16 cellular contexts compared by ENCODE assay signal in the genomic region with DNA sequence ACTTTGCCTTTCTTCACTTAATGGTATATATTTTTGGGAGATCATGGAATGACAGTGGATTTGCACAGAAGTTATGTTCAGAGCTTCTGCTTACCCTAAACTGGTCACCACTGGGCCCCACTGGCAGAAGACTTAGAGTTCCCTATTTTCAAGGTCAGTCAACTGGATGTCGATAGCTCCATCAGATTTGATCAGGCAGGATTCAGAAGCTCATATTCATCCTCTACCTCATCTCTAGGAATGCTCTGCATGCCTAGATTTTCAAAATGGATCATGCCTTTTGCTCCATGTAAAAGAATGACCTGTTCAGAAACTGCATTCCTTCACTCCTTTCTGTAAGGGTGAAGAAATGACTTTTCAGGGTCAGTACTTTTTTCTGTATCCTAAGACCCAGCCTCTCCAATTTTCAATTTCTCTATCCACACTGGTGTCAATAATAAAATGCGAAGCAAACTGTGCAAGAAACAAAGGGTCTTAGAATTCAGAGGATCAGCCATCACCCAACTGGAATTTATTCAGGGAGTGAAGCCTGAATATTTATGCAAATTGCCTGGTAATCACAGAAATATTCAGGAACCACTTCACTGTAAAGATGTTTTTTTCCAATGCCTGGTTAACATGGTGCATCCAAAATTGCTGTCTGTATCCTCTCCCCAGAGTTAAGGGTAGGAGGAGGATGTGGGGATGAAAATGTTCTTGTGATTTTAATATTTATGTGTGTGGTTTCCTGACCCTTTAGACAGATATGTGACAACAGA.
DNase-seq lines count a peak whose midpoint lies in the region; TF ChIP-seq lines count a peak whose summit lies in the region.
"Had no signal": no experiment of that assay in that cellular context is flagged by ENCODE, and none has a peak within 500 bp of the region (broad histone marks: within the 10 kb centered on the region; RNA-seq: fewer than 3 reads in every experiment).

No MANE protein-coding gene starts in this region.

- peak overlapping the region; percentile 55 for H3K4me2 ChIP-seq in Karpas-422 (ENCODE audit: low read depth, low read length, poor library complexity, severe bottlenecking)
- no peak overlapping the region for H3K4me2 ChIP-seq in mesendoderm (ENCODE audit: low read length)

- H3K4me1 Mint-ChIP-seq in endodermal cell, result peaks cover 4% of the 10 kb centered on the region
- H3K4me1 Mint-ChIP-seq: CD14-positive monocyte had no signal

- peak overlapping the region; percentile 44; the same call in 1 of the 2 replicates for H3K9ac ChIP-seq in Karpas-422 (ENCODE audit: low read length)
- H3K9ac ChIP-seq in endodermal cell (ENCODE audit: extremely low read depth, low read length, poor library complexity, severe bottlenecking), result no peak overlapping the region
- no peak overlapping the region for H3K9ac ChIP-seq in mesendoderm (ENCODE audit: low read length)

- in situ Hi-C loops in Caki2 (cut with HindIII; ENCODE audit: low pct_unique_long_range_greater_than_20kb, low sequenced_read_pairs), result no loop called here

- H2AK5ac ChIP-seq in mesendoderm (ENCODE audit: low read length), result no peak overlapping the region

- no peak overlapping the region for H3K4ac ChIP-seq in mesendoderm (ENCODE audit: low read depth, low read length)

- no peak for TF ChIP-seq CTCF in endodermal cell (conservative IDR thresholded peaks at IDR 0.05)

- H3K36me3 Mint-ChIP-seq in endodermal cell (ENCODE audit: low read depth), result no peaks in the 10 kb centered on the region

- H3K36me3 ChIP-seq in Karpas-422 (ENCODE audit: insufficient read depth, low read length) (peaks cover 40% of the 10 kb centered on the region), endodermal cell (ENCODE audit: control insufficient read depth, insufficient read depth, low read length) (no peaks in the 10 kb centered on the region), mesendoderm (ENCODE audit: control insufficient read depth, insufficient read depth, low read length) (no peaks in the 10 kb centered on the region)
- H3K36me3 ChIP-seq: WERI-Rb-1 had no signal

- H3K56ac ChIP-seq in mesendoderm (ENCODE audit: low read length), result no peak overlapping the region

- H3K18ac ChIP-seq in mesendoderm (ENCODE audit: low read length), result no peak overlapping the region

- no peaks in the 10 kb centered on the region for H3K9me3 Mint-ChIP-seq in endodermal cell
- H3K9me3 Mint-ChIP-seq: CD14-positive monocyte had no signal

- H4K8ac ChIP-seq in mesendoderm (ENCODE audit: low read depth, low read length), result no peak overlapping the region

- no peaks in the 10 kb centered on the region for H4K20me1 ChIP-seq in Karpas-422 (ENCODE audit: insufficient read depth, low read depth, low read length)

- H2BK120ac ChIP-seq in mesendoderm (ENCODE audit: low read depth, low read length), result no peak overlapping the region

- no peaks in the 10 kb centered on the region for H3K27me3 ChIP-seq in Karpas-422 (ENCODE audit: low read length)
- no peaks in the 10 kb centered on the region for H3K27me3 ChIP-seq in endodermal cell (ENCODE audit: control insufficient read depth, insufficient read depth, low read length, poor library complexity, severe bottlenecking)
- H3K27me3 ChIP-seq in mesendoderm (ENCODE audit: insufficient read depth, low read length, poor library complexity), result no peaks in the 10 kb centered on the region
- H3K27me3 ChIP-seq: testis had no signal

- H3K9me3 ChIP-seq in Karpas-422 (ENCODE audit: low read length) (no peaks in the 10 kb centered on the region), endodermal cell (ENCODE audit: control insufficient read depth, low read length) (no peaks in the 10 kb centered on the region)
- H3K9me3 ChIP-seq: testis had no signal

- H3K27ac Mint-ChIP-seq in endodermal cell, result no peak overlapping the region
- H3K27ac Mint-ChIP-seq: activated naive CD8-positive, alpha-beta T cell had no signal

- no peak overlapping the region for H3K4me3 Mint-ChIP-seq in endodermal cell
- H3K4me3 Mint-ChIP-seq: activated naive CD8-positive, alpha-beta T cell; CD14-positive monocyte; naive thymus-derived CD4-positive, alpha-beta T cell had no signal

- H3K9me2 ChIP-seq in Karpas-422 (replicated peaks; ENCODE audit: insufficient read depth, low read length), result no peaks in the 10 kb centered on the region

- peak overlapping the region; percentile 94 for H3K27ac ChIP-seq in Karpas-422 (ENCODE audit: low read length)
- peak overlapping the region; percentile 71 for H3K27ac ChIP-seq in endodermal cell (ENCODE audit: low read depth, low read length)
- H3K27ac ChIP-seq in mesendoderm (ENCODE audit: low read depth, low read length), result no peak overlapping the region
- H3K27ac ChIP-seq: testis, WERI-Rb-1 had no signal

- H2AFZ ChIP-seq in Karpas-422 (ENCODE audit: low read length), result no peak overlapping the region

- no peak overlapping the region for H4K5ac ChIP-seq in mesendoderm (ENCODE audit: low read length)

- no peak overlapping the region for H3K23ac ChIP-seq in mesendoderm (ENCODE audit: low read length)

- H3K79me1 ChIP-seq in mesendoderm (ENCODE audit: low read length), result no peaks in the 10 kb centered on the region

- H3K4me1 ChIP-seq in Karpas-422 (ENCODE audit: low read length) (peaks cover 92% of the 10 kb centered on the region), endodermal cell (ENCODE audit: control insufficient read depth, insufficient read depth, low read length) (no peaks in the 10 kb centered on the region), mesendoderm (ENCODE audit: control insufficient read depth, low read depth, low read length) (no peaks in the 10 kb centered on the region)

- 91 to 100% methylated on average over 2 of the region's 2 CpGs for WGBS in endodermal cell (ENCODE audit: insufficient coverage in 1 of 2, insufficient read length in 1 of 2), 2 experiments
- no CpG with 5 or more reads among the region's 2 CpGs for WGBS in mesendoderm (ENCODE audit: extremely low coverage, insufficient coverage, low lambda C conversion rate)

- H3K79me2 ChIP-seq in Karpas-422 (ENCODE audit: low read length) (peaks cover 46% of the 10 kb centered on the region), mesendoderm (ENCODE audit: control insufficient read depth, insufficient read depth, low read length) (no peaks in the 10 kb centered on the region)

- peak; percentile 36 for DNase-seq in Caki2 (ENCODE audit: low read depth)
- DNase-seq in Karpas-422, result no peak
- no peak for DNase-seq in endodermal cell
- peak; percentile 49 for DNase-seq in mesendoderm
- DNase-seq in COLO668 (lab: John Stamatoyannopoulos, UW; ENCODE audit: unreplicated experiment), result no peak
- DNase-seq in stimulated activated CD8-positive, alpha-beta memory T cell treated with anti-CD3 and anti-CD28 coated beads, Interleukin-4, amount 100 ng/mL, for 48 hours, result no peak
- no peak for DNase-seq in DMS79 (lab: John Stamatoyannopoulos, UW)
- no peak for DNase-seq in NCI-H345 (lab: John Stamatoyannopoulos, UW)
- DNase-seq: GDM1; naive thymus-derived CD4-positive, alpha-beta T cell; NCI-H1105; NCI-H2227 treated with DMSO at 0.1 percent for 48 hours; testis; WERI-Rb-1 had no signal

- H2BK15ac ChIP-seq in mesendoderm (replicated peaks; ENCODE audit: low read depth), result no peak overlapping the region

- no peak overlapping the region for H2BK5ac ChIP-seq in mesendoderm (ENCODE audit: low read length)

- no peak overlapping the region for H3K4me3 ChIP-seq in Karpas-422 (ENCODE audit: low read length)
- H3K4me3 ChIP-seq in endodermal cell (ENCODE audit: low read length), result no peak overlapping the region
- H3K4me3 ChIP-seq in mesendoderm (ENCODE audit: low read length), result no peak overlapping the region
- H3K4me3 ChIP-seq: testis had no signal

- H3K27me3 Mint-ChIP-seq in endodermal cell (ENCODE audit: insufficient read depth), result no peaks in the 10 kb centered on the region
- H3K27me3 Mint-ChIP-seq: activated naive CD8-positive, alpha-beta T cell; naive thymus-derived CD4-positive, alpha-beta T cell had no signal

Comparison
In these comparisons a context has a peak if more than half of its experiments do, and no peak if none do; other contexts are left out.
1. DNase-seq: peak in Caki2 (single experiment) and mesendoderm (single experiment); none in Karpas-422 (single experiment), endodermal cell (single experiment), COLO668 (single experiment), stimulated activated CD8-positive, alpha-beta memory T cell treated with anti-CD3 and anti-CD28 coated beads, Interleukin-4, amount 100 ng/mL, for 48 hours (single experiment), DMS79 (single experiment) and NCI-H345 (single experiment).